In genomic region chr17:4939804-4940624, GRCh38 we compare ENCODE assay signal across 8 cellular contexts. TPM values are rescaled to one million over a fixed set of nuclear protein-coding genes. Genes with fewer than 3 reads are reported as not detected.
DNase-seq lines count a peak whose midpoint lies in the region; TF ChIP-seq lines count a peak whose summit lies in the region.

RNF167 (plus strand) TSS chr17:4940268; CDS start chr17:4940910, 642 bp downstream.
A gene with protein sequence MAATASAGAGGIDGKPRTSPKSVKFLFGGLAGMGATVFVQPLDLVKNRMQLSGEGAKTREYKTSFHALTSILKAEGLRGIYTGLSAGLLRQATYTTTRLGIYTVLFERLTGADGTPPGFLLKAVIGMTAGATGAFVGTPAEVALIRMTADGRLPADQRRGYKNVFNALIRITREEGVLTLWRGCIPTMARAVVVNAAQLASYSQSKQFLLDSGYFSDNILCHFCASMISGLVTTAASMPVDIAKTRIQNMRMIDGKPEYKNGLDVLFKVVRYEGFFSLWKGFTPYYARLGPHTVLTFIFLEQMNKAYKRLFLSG (minus strand): TSS chr17:4940046. CDS start chr17:4939910, 136 bp downstream.

- peaks cover 48% of the 10 kb centered on the region for H3K36me3 ChIP-seq in neuron (ENCODE audit: insufficient read depth, low read length)
- peaks cover 0 to 61% (median 56%) of the 10 kb centered on the region in 5 donors for H3K36me3 ChIP-seq in subcutaneous abdominal adipose tissue (ENCODE audit: control insufficient read depth in 5 of 5, insufficient read depth in 5 of 5, low read length in 5 of 5)

- DNase-seq in GM03348 (ENCODE audit: low spot score) (peak; percentile 98), HFF-Myc (ENCODE audit: extremely low read depth, low read depth) (peak; percentile 100), NAMALWA (ENCODE audit: low spot score) (peak; percentile 98), SK-N-DZ (ENCODE audit: low spot score) (peak; percentile 100), foreskin melanocyte (peak; percentile 100)
- DNase-seq in activated naive CD4-positive, alpha-beta T cell treated with anti-CD3 and anti-CD28 coated beads for 36 hours: peak; percentile 98

- peaks cover 62% of the 10 kb centered on the region for H3K36me3 Mint-ChIP-seq in activated naive CD4-positive, alpha-beta T cell treated with anti-CD3 and anti-CD28 coated beads for 36 hours (ENCODE audit: low read depth)

- intact Hi-C loops in activated naive CD4-positive, alpha-beta T cell treated with anti-CD3 and anti-CD28 coated beads for 36 hours (cut with micrococcal nuclease): loop anchor here (1.0 to 10.0 kb wide), 11 partner anchors 8 to 975 kb away; partner anchors contain the start of genes ARRB2, ATP2A3, C17orf107 and CAMTA2

- no peaks in the 10 kb centered on the region for H3K9me3 Mint-ChIP-seq in activated naive CD4-positive, alpha-beta T cell treated with anti-CD3 and anti-CD28 coated beads for 36 hours

- peak within 1 kb of the TSS; percentile 94 for H3K4me3 Mint-ChIP-seq in activated naive CD4-positive, alpha-beta T cell treated with anti-CD3 and anti-CD28 coated beads for 36 hours

- no peaks in the 10 kb centered on the region for H3K27me3 ChIP-seq in neuron (ENCODE audit: insufficient read depth, low read length)
- no peaks in the 10 kb centered on the region for H3K27me3 ChIP-seq in subcutaneous abdominal adipose tissue (ENCODE audit: control insufficient read depth in 5 of 5, insufficient read depth in 4 of 5, low read length in 5 of 5)

- CTCF ChIA-PET in activated naive CD4-positive, alpha-beta T cell treated with anti-CD3 and anti-CD28 coated beads for 36 hours (lab: Charles Lee): interaction anchor here (0.7 to 2.8 kb wide), 6 partner anchors 12 to 150 kb away, joined by 3 to 15 read pairs (median 4); partner anchors contain the start of genes C17orf107 and SPAG7

- peak within 1 kb of the TSS; percentile 99 for H3K4me3 ChIP-seq in HFF-Myc (replicated peaks; ENCODE audit: low read depth, low read length)
- peak within 1 kb of the TSS; percentile 72 for H3K4me3 ChIP-seq in neuron (ENCODE audit: low read length)
- peak within 1 kb of the TSS; percentile 89 to 91 (median 90) for H3K4me3 ChIP-seq in subcutaneous abdominal adipose tissue (ENCODE audit: low read depth in 1 of 5, low read length in 5 of 5)

- peak within 1 kb of the TSS; percentile 93 for H3K27ac ChIP-seq in subcutaneous abdominal adipose tissue (ENCODE audit: low read depth, low read length)

- no peaks in the 10 kb centered on the region for H3K27me3 Mint-ChIP-seq in activated naive CD4-positive, alpha-beta T cell treated with anti-CD3 and anti-CD28 coated beads for 36 hours (ENCODE audit: low read depth)

- H3K27ac Mint-ChIP-seq in activated naive CD4-positive, alpha-beta T cell treated with anti-CD3 and anti-CD28 coated beads for 36 hours: peak within 1 kb of the TSS; percentile 99

- peaks cover 20% of the 10 kb centered on the region for H3K4me1 ChIP-seq in neuron (ENCODE audit: insufficient read depth, low read length)
- H3K4me1 ChIP-seq in subcutaneous abdominal adipose tissue (ENCODE audit: control insufficient read depth in 5 of 5, insufficient read depth in 5 of 5, low read length in 5 of 5): peaks cover 11 to 52% (median 39%) of the 10 kb centered on the region in 5 donors

- peak within 1 kb of the TSS; percentile 53 for H2AFZ ChIP-seq in neuron (ENCODE audit: low read depth, low read length)

- H3K9ac ChIP-seq in subcutaneous abdominal adipose tissue (ENCODE audit: low read length in 5 of 5): peak within 1 kb of the TSS; percentile 81 to 98 (median 97)

- TF ChIP-seq CTCF in HFF-Myc (IDR thresholded peaks at IDR 0.05; ENCODE audit: low read depth, low read length, missing control alignments): no peak

- H3K4me1 Mint-ChIP-seq in activated naive CD4-positive, alpha-beta T cell treated with anti-CD3 and anti-CD28 coated beads for 36 hours (ENCODE audit: low read depth): peaks cover 57% of the 10 kb centered on the region

- no peaks in the 10 kb centered on the region for H3K9me3 ChIP-seq in neuron (ENCODE audit: low read length)
- no peaks in the 10 kb centered on the region for H3K9me3 ChIP-seq in subcutaneous abdominal adipose tissue (ENCODE audit: control insufficient read depth in 5 of 5, low read length in 5 of 5)

RNA-seq across cellular contexts. Expression of gene RNF167, which starts in this region (rescaled TPM):
- 66.0 and 77.3 TPM in 2 replicates for polyA plus RNA-seq in SK-N-DZ (2014; cell fraction: cytosol; rRNA removed)
- polyA plus RNA-seq in SK-N-DZ (2014; cell fraction: nucleus; rRNA removed): 84.6 and 104 TPM in 2 replicates
- 100 to 1,000 TPM; 133 to 140 TPM for total RNA-seq in activated naive CD4-positive, alpha-beta T cell treated with anti-CD3 and anti-CD28 coated beads for 36 hours

RNA-seq across cellular contexts. Expression of the second gene that starts in this region (rescaled TPM):
- polyA plus RNA-seq in SK-N-DZ (2014; cell fraction: cytosol; rRNA removed): 118 and 132 TPM in 2 replicates
- 65.5 and 71.8 TPM in 2 replicates for polyA plus RNA-seq in SK-N-DZ (2014; cell fraction: nucleus; rRNA removed)
- 10 to 100 TPM; 63.8 to 65.2 TPM for total RNA-seq in activated naive CD4-positive, alpha-beta T cell treated with anti-CD3 and anti-CD28 coated beads for 36 hours

Comparison
In these comparisons a context has a peak if more than half of its experiments do, and no peak if none do; other contexts are left out.
1. Peak in every context shown above with its lines: DNase-seq, H3K4me3 ChIP-seq and H3K27ac ChIP-seq.